ENCODE assay signal across 8 cellular contexts in the genomic region with DNA sequence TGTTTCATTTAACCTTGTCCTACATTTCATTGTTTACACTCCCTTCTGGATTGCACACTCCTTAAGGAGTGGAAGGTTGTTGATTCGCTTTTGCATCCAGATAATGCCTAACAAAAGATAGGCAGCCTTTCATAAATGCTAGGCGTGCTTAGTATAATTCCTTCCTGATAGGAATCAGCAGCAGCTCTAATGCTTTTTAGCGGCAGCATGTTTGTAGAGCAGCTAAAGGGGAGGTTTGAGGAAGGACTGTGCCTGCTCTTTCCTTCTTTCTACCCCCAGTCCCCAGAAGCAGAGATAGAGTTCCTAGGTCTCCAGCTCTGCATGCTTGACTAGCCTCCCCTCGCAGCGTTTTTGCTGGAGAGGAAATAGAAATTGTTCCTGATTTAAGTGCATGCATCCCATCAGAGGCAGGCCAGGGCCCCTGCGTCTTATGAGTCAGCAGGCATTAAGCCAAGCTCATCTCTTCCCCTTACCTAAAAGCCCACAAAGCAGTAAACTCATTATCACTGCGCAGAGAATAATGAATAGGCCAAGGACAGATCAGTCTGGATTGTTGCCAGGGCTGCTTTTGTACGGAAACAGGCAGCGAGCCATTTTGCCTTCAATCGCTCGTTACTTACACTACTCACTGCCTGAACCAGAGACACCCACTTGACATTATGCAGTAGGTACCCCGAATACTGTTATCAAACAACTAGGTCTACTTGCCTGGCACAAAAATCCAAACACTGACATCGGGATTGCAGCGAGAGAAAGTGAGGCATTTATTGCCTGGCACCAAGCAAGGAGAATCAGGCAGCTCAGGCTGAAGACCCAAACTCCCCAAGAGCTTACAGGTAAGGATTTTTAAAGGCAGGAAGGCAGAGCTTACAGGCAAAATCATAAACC. TPM values are rescaled to one million over a fixed set of nuclear protein-coding genes. Genes with fewer than 3 reads are reported as not detected.
DNase-seq lines count a peak whose midpoint lies in the region; ATAC-seq, FAIRE-seq and TF ChIP-seq lines count a peak whose summit lies in the region.

No MANE protein-coding gene starts in this region.

- H3K27me3 Mint-ChIP-seq in chondrocyte (ENCODE audit: low read depth) = no peaks in the 10 kb centered on the region

- no peak overlapping the region for H3K4me3 Mint-ChIP-seq in chondrocyte (ENCODE audit: unreplicated experiment)

- POLR2A ChIA-PET in A549 (lab: Yijun Ruan, JAX) = no interaction called here

- TF ChIP-seq POLR2A in A549 (IDR thresholded peaks at IDR 0.05; ENCODE audit: low read length) = no peak

- no peaks in the 10 kb centered on the region for H3K9me3 ChIP-seq in A549

- H3K4me2 ChIP-seq in A549 = peak overlapping the region; percentile 65

- H3K4me3 ChIP-seq in A549 (no peak overlapping the region), epithelial cell of esophagus (ENCODE audit: low read length) (no peak overlapping the region)

- 39% methylated on average over 14 of the region's 14 CpGs for WGBS in A549 (ENCODE audit: missing lambda C conversion rate)

- CTCF ChIA-PET in A549 (lab: Yijun Ruan, JAX) = interaction anchor here (1.0 to 2.1 kb wide), 7 partner anchors 8 to 1032 kb away, joined by 3 to 14 read pairs (median 4); no protein-coding TSS in a partner anchor

- no peak for TF ChIP-seq CTCF in A549 (IDR thresholded peaks at IDR 0.05)
- no peak for TF ChIP-seq CTCF in epithelial cell of esophagus (IDR thresholded peaks at IDR 0.05; ENCODE audit: insufficient read depth, low read depth, low read length, missing control alignments)
- TF ChIP-seq CTCF in omental fat pad (IDR thresholded peaks at IDR 0.05) = no peak
- TF ChIP-seq CTCF in chondrocyte (IDR thresholded peaks at IDR 0.05) = no peak

- no peaks in the 10 kb centered on the region for H3K36me3 Mint-ChIP-seq in chondrocyte (ENCODE audit: low read depth)
- peaks cover 0 to 4% of the 10 kb centered on the region in 2 donors for H3K36me3 Mint-ChIP-seq in activated naive CD4-positive, alpha-beta T cell treated with anti-CD3 and anti-CD28 coated beads, Interleukin-2, amount 50 U/mL, for 72 hours

- no peak for FAIRE-seq in A549 (lab: Jason Lieb, UNC)

- DNase-seq in A549 (ENCODE audit: low read depth in 1 of 2, low spot score in 1 of 2) (peak in 1 of 2 experiments; percentile 55), HUDEP-2 (lab: John Stamatoyannopoulos, UW; ENCODE audit: unreplicated experiment in 76 of 76) (peak in 51 of 76 experiments; percentile 6 to 86 (median 48)), NOMO-1 treated with DMSO at 0.1 percent for 48 hours (lab: John Stamatoyannopoulos, UW; ENCODE audit: unreplicated experiment) (peak; percentile 72), epithelial cell of esophagus (ENCODE audit: low read depth) (peak; percentile 83), omental fat pad (ENCODE audit: low spot score) (no peak), chondrocyte (ENCODE audit: low spot score) (no peak), DMS114 treated with DMSO at 0.1 percent for 48 hours (lab: John Stamatoyannopoulos, UW; ENCODE audit: unreplicated experiment) (no peak)
- DNase-seq in activated naive CD4-positive, alpha-beta T cell treated with anti-CD3 and anti-CD28 coated beads, Interleukin-2, amount 50 U/mL, for 72 hours (ENCODE audit: low spot score in 2 of 2) = no peak

- no peak overlapping the region for H3K27ac Mint-ChIP-seq in chondrocyte (ENCODE audit: unreplicated experiment)
- H3K27ac Mint-ChIP-seq in activated naive CD4-positive, alpha-beta T cell treated with anti-CD3 and anti-CD28 coated beads, Interleukin-2, amount 50 U/mL, for 72 hours = no peak overlapping the region

- TF ChIP-seq EP300 in A549 (IDR thresholded peaks at IDR 0.05) = no peak

- H3K4me1 ChIP-seq in A549 = peaks cover 42% of the 10 kb centered on the region

- H3K27ac ChIP-seq in A549 = peak overlapping the region; percentile 60 to 77

- peaks cover 34% of the 10 kb centered on the region for H3K4me1 Mint-ChIP-seq in chondrocyte (ENCODE audit: low read depth)

- H3K9me3 Mint-ChIP-seq in chondrocyte (ENCODE audit: low read depth) = no peaks in the 10 kb centered on the region
- no peaks in the 10 kb centered on the region for H3K9me3 Mint-ChIP-seq in activated naive CD4-positive, alpha-beta T cell treated with anti-CD3 and anti-CD28 coated beads, Interleukin-2, amount 50 U/mL, for 72 hours

- no peak for TF ChIP-seq RAD21 in A549 (conservative IDR thresholded peaks at IDR 0.05 in 1 of 2, IDR thresholded peaks at IDR 0.05 in 1 of 2)

- ATAC-seq in A549 (peak; percentile 49 to 74; a peak in 5 of 6 replicates), omental fat pad (ENCODE audit: low FRiP score) (peak; percentile 91)
- no peak for ATAC-seq in activated naive CD4-positive, alpha-beta T cell treated with anti-CD3 and anti-CD28 coated beads, Interleukin-2, amount 50 U/mL, for 72 hours

TF ChIP-seq in A549, 52 proteins besides CTCF, POLR2A, EP300 and RAD21:
- no peak for TF ChIP-seq CHD2 (IDR thresholded peaks at IDR 0.05; ENCODE audit: low read length, partially characterized antibody)
- no peak for TF ChIP-seq CBX2 (IDR thresholded peaks at IDR 0.05; ENCODE audit: borderline replicate concordance, low read depth)
- TF ChIP-seq CHD4 (IDR thresholded peaks at IDR 0.05; ENCODE audit: borderline replicate concordance) = no peak
- TF ChIP-seq POLR2AphosphoS2 (conservative IDR thresholded peaks at IDR 0.05; ENCODE audit: low read length) = no peak
- no peak for TF ChIP-seq JUNB (IDR thresholded peaks at IDR 0.05)
- TF ChIP-seq, protein P1, sequence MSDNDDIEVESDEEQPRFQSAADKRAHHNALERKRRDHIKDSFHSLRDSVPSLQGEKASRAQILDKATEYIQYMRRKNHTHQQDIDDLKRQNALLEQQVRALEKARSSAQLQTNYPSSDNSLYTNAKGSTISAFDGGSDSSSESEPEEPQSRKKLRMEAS (IDR thresholded peaks at IDR 0.05) = peak; percentile 45; the same call in 1 of the 2 replicates
- TF ChIP-seq HEYL (CRISPR knock-in tag; IDR thresholded peaks at IDR 0.05) = no peak
- TF ChIP-seq HOXB5 (CRISPR knock-in tag; IDR thresholded peaks at IDR 0.05) = no peak
- TF ChIP-seq FOSL2 (IDR thresholded peaks at IDR 0.05) = peak; percentile 26; the same call in 1 of the 2 replicates
- peak; percentile 46 for TF ChIP-seq FOSL2 (CRISPR knock-in tag; IDR thresholded peaks at IDR 0.05)
- TF ChIP-seq MYC (IDR thresholded peaks at IDR 0.05; ENCODE audit: borderline replicate concordance, low read length) = no peak
- no peak for TF ChIP-seq TP53 (CRISPR knock-in tag; IDR thresholded peaks at IDR 0.05)
- no peak for TF ChIP-seq NR3C1 (IDR thresholded peaks at IDR 0.05)
- TF ChIP-seq NPAS2 (CRISPR knock-in tag; IDR thresholded peaks at IDR 0.05; ENCODE audit: borderline replicate concordance) = no peak
- 0 out of 2 replicates have a peak, but pooled peaks have one; percentile 10 for TF ChIP-seq GATA3 (IDR thresholded peaks at IDR 0.05; ENCODE audit: borderline replicate concordance)
- no peak for TF ChIP-seq JUN (IDR thresholded peaks at IDR 0.05)
- no peak for TF ChIP-seq CEBPB (IDR thresholded peaks at IDR 0.05)
- TF ChIP-seq RFX5 (IDR thresholded peaks at IDR 0.05) = no peak
- TF ChIP-seq FOXS1 (CRISPR knock-in tag; IDR thresholded peaks at IDR 0.05) = no peak
- no peak for TF ChIP-seq RCOR1 (IDR thresholded peaks at IDR 0.05; ENCODE audit: low read depth, low read length)
- no peak for TF ChIP-seq HOXA7 (CRISPR knock-in tag; IDR thresholded peaks at IDR 0.05)

RNA-seq across cellular contexts. Expression of gene TBPL2, which starts 14.1 kb away (rescaled TPM):
- polyA plus RNA-seq in A549 (2011; rRNA removed) = not detected in 2 replicates
- polyA plus RNA-seq in A549 (2012; cell fraction: cytosol; rRNA removed) = not detected in 2 replicates
- polyA plus RNA-seq in A549 (2012; cell fraction: nucleus; rRNA removed) = not detected in 2 replicates
- polyA plus RNA-seq in A549 (2017; fragmentation: RNase III; extraction: RNeasy Plus Mini Kit Qiagen cat#74134 plus additional on column Dnase treatment) = not detected in 3 replicates
- not detected in 2 replicates for polyA minus RNA-seq in A549 (2011; rRNA and poly(A)+ RNA removed)
- not detected for total RNA-seq in omental fat pad
- not detected in 3 replicates for total RNA-seq in chondrocyte
- not detected for total RNA-seq in activated naive CD4-positive, alpha-beta T cell treated with anti-CD3 and anti-CD28 coated beads, Interleukin-2, amount 50 U/mL, for 72 hours

RNA-seq across cellular contexts. Expression of gene ATG14, which starts 42.9 kb away (rescaled TPM):
- polyA plus RNA-seq in A549 (2011; rRNA removed) (7.4 and 7.6 TPM in 2 replicates), A549 (2017; fragmentation: RNase III; extraction: RNeasy Plus Mini Kit Qiagen cat#74134 plus additional on column Dnase treatment) (5.7 to 6.3 TPM (median 5.9 TPM) in 3 replicates)
- polyA plus RNA-seq in A549 (2012; cell fraction: cytosol; rRNA removed) = 1.6 and 2.1 TPM in 2 replicates
- polyA plus RNA-seq in A549 (2012; cell fraction: nucleus; rRNA removed) = 3.8 and 7.2 TPM in 2 replicates
- 5.2 and 5.7 TPM in 2 replicates for polyA minus RNA-seq in A549 (2011; rRNA and poly(A)+ RNA removed)
- total RNA-seq in omental fat pad (10 to 100 TPM in 1 of 4 donors, 1 to 10 TPM in 3; 7.3 to 14.8 (median 8.0) TPM), chondrocyte (8.9 to 11.1 TPM (median 10.6 TPM) in 3 replicates)
- 1 to 10 TPM; 7.4 to 8.3 TPM for total RNA-seq in activated naive CD4-positive, alpha-beta T cell treated with anti-CD3 and anti-CD28 coated beads, Interleukin-2, amount 50 U/mL, for 72 hours

Comparison
In these comparisons a context has a peak if more than half of its experiments do, and no peak if none do; other contexts are left out.
1. ATAC-seq: peak in A549 (2 of 2) and omental fat pad (single experiment); none in activated naive CD4-positive, alpha-beta T cell treated with anti-CD3 and anti-CD28 coated beads, Interleukin-2, amount 50 U/mL, for 72 hours (0 of 2).
2. DNase-seq: peak in HUDEP-2 (51 of 76), NOMO-1 treated with DMSO at 0.1 percent for 48 hours (single experiment) and epithelial cell of esophagus (single experiment); none in omental fat pad (single experiment), chondrocyte (single experiment), activated naive CD4-positive, alpha-beta T cell treated with anti-CD3 and anti-CD28 coated beads, Interleukin-2, amount 50 U/mL, for 72 hours (0 of 2) and DMS114 treated with DMSO at 0.1 percent for 48 hours (single experiment).